ENCODE assay signal across 1 cellular context in the genomic region with DNA sequence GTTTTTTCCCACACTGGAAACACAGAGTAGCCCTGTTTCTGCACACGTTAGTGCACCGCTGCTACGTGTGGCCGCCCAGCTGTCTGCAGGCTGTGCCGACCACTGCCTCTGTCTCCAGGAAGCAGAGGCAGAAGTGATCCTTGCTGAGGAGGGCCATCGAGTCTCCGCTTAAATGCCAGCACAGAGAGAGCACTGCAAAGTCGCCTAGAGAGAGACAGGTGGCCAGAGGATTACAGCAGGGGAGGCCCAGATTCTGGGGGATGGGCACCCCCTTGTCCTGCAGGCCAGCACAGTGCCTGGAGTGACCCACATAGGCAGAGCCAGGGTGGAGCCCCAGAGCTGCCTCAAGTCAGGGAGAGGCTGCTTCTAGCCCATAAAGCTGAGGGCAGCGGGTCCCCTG.
TF ChIP-seq lines count a peak whose summit lies in the region.

No MANE protein-coding gene starts in this region.

TF ChIP-seq in H1, 55 proteins besides CTCF, POLR2A, EP300 and RAD21:
- TF ChIP-seq EGR1 (IDR thresholded peaks at IDR 0.05; ENCODE audit: borderline replicate concordance, low read depth, low read length): no peak
- TF ChIP-seq GTF2F1 (IDR thresholded peaks at IDR 0.05; ENCODE audit: borderline replicate concordance, low read depth, low read length): no peak
- no peak for TF ChIP-seq TAF1 (IDR thresholded peaks at IDR 0.05; ENCODE audit: low read depth, low read length)
- no peak for TF ChIP-seq CTBP2 (IDR thresholded peaks at IDR 0.05; ENCODE audit: borderline replicate concordance, insufficient read depth, insufficient read length, low read length)
- no peak for TF ChIP-seq SP4 (IDR thresholded peaks at IDR 0.05; ENCODE audit: low read length)
- no peak for TF ChIP-seq HDAC6 (IDR thresholded peaks at IDR 0.05; ENCODE audit: low read depth, low read length)
- no peak for TF ChIP-seq RNF2 (IDR thresholded peaks at IDR 0.05; ENCODE audit: borderline replicate concordance, low read depth, low read length, missing control alignments, poor library complexity, severe bottlenecking)
